Comparison of ENCODE assay signal across 17 cellular contexts in genomic region chr18:32259553-32259952, GRCh38.
DNase-seq lines count a peak whose midpoint lies in the region; ATAC-seq, FAIRE-seq and TF ChIP-seq lines count a peak whose summit lies in the region.
"Had no signal": no experiment of that assay in that cellular context is flagged by ENCODE, and none has a peak within 500 bp of the region (broad histone marks: within the 10 kb centered on the region; RNA-seq: fewer than 3 reads in every experiment).

No MANE protein-coding gene starts in this region.

- peak; percentile 90 for ATAC-seq in left colon
- ATAC-seq in activated naive CD8-positive, alpha-beta T cell treated with anti-CD3 and anti-CD28 coated beads, Interleukin-2, amount 50 U/mL, for 24 hours, result no peak
- no peak for ATAC-seq in activated T-cell treated with anti-CD3 and anti-CD28 coated beads, Interleukin-2, amount 50 U/mL, for 4 hours
- ATAC-seq: A549, HepG2 had no signal

- no peak for TF ChIP-seq CTCF in HEK293 (tag by site-specific recombination; IDR thresholded peaks at IDR 0.05)

- H3K27me3 Mint-ChIP-seq in activated naive CD8-positive, alpha-beta T cell treated with anti-CD3 and anti-CD28 coated beads, Interleukin-2, amount 50 U/mL, for 24 hours, result peaks cover 23% of the 10 kb centered on the region
- peaks cover 15% of the 10 kb centered on the region for H3K27me3 Mint-ChIP-seq in activated T-cell treated with anti-CD3 and anti-CD28 coated beads, Interleukin-2, amount 50 U/mL, for 4 hours (ENCODE audit: low read depth)

- no peak overlapping the region for H3K27ac Mint-ChIP-seq in activated naive CD8-positive, alpha-beta T cell treated with anti-CD3 and anti-CD28 coated beads, Interleukin-2, amount 50 U/mL, for 24 hours
- H3K27ac Mint-ChIP-seq: CD4-positive, CD25-positive, alpha-beta regulatory T cell; HFFc6 had no signal

- POLR2A ChIA-PET in HEK293 (lab: Yijun Ruan, JAX), result no interaction called here

- H3K36me3 ChIP-seq in HEK293 (ENCODE audit: control insufficient read depth in 2 of 2, insufficient read depth in 1 of 2, low read length in 2 of 2), result no peaks in the 10 kb centered on the region
- H3K36me3 ChIP-seq in small intestine (ENCODE audit: control insufficient read depth in 2 of 2, insufficient read depth in 2 of 2, low read length in 2 of 2), result no peaks in the 10 kb centered on the region
- H3K36me3 ChIP-seq: BLaER1 treated with 17β-estradiol and CSF1 and Interleukin-3, amounts not matched to agents 10 nM and 100 nM; HAP-1 had no signal

- H3K4me3 ChIP-seq in HEK293 (ENCODE audit: low read depth, low read length), result no peak overlapping the region
- no peak overlapping the region for H3K4me3 ChIP-seq in small intestine (ENCODE audit: low read depth in 1 of 2, low read length in 2 of 2)
- H3K4me3 ChIP-seq: A549; BLaER1 treated with 17β-estradiol and CSF1 and Interleukin-3, amounts not matched to agents 10 nM and 100 nM; HAP-1 had no signal

- FAIRE-seq in small intestine (lab: Jason Lieb, UNC), result no peak
- FAIRE-seq: A549, H1, HepG2, HTR-8/SVneo had no signal

- H3K9me3 Mint-ChIP-seq in activated naive CD8-positive, alpha-beta T cell treated with anti-CD3 and anti-CD28 coated beads, Interleukin-2, amount 50 U/mL, for 24 hours, result no peaks in the 10 kb centered on the region
- no peaks in the 10 kb centered on the region for H3K9me3 Mint-ChIP-seq in activated T-cell treated with anti-CD3 and anti-CD28 coated beads, Interleukin-2, amount 50 U/mL, for 4 hours

- H3K27ac ChIP-seq in HEK293 (ENCODE audit: extremely low read depth, low read depth, low read length) (no peak overlapping the region), small intestine (ENCODE audit: low read depth in 1 of 2, low read length in 1 of 2) (no peak overlapping the region)
- H3K27ac ChIP-seq: A549 had no signal

- no peaks in the 10 kb centered on the region for H3K36me3 Mint-ChIP-seq in activated naive CD8-positive, alpha-beta T cell treated with anti-CD3 and anti-CD28 coated beads, Interleukin-2, amount 50 U/mL, for 24 hours (ENCODE audit: low read depth)
- no peaks in the 10 kb centered on the region for H3K36me3 Mint-ChIP-seq in activated T-cell treated with anti-CD3 and anti-CD28 coated beads, Interleukin-2, amount 50 U/mL, for 4 hours (ENCODE audit: insufficient read depth)
- H3K36me3 Mint-ChIP-seq: CD4-positive, CD25-positive, alpha-beta regulatory T cell had no signal

- no peaks in the 10 kb centered on the region for H3K4me1 Mint-ChIP-seq in activated naive CD8-positive, alpha-beta T cell treated with anti-CD3 and anti-CD28 coated beads, Interleukin-2, amount 50 U/mL, for 24 hours
- no peaks in the 10 kb centered on the region for H3K4me1 Mint-ChIP-seq in activated T-cell treated with anti-CD3 and anti-CD28 coated beads, Interleukin-2, amount 50 U/mL, for 4 hours (ENCODE audit: low read depth)
- H3K4me1 Mint-ChIP-seq: CD4-positive, CD25-positive, alpha-beta regulatory T cell had no signal

- WGBS in small intestine, 3 donors, result 66 to 81% (median 67%) methylated on average over 6 of the region's 6 CpGs

- DNase-seq in NCI-H69 (lab: John Stamatoyannopoulos, UW) (peak; percentile 28), left colon (peak; percentile 72 to 80), small intestine (peak; percentile 67)
- DNase-seq in activated naive CD8-positive, alpha-beta T cell treated with anti-CD3 and anti-CD28 coated beads, Interleukin-2, amount 50 U/mL, for 24 hours, result no peak
- no peak for DNase-seq in activated T-cell treated with anti-CD3 and anti-CD28 coated beads, Interleukin-2, amount 50 U/mL, for 4 hours
- no peak for DNase-seq in activated naive CD4-positive, alpha-beta T cell treated with Interleukin-2 at 50 U/mL for 16 hours
- DNase-seq: CD4-positive, CD25-positive, alpha-beta regulatory T cell; DMS53; GF-D8; HFFc6 had no signal

- H3K4me3 Mint-ChIP-seq in activated naive CD8-positive, alpha-beta T cell treated with anti-CD3 and anti-CD28 coated beads, Interleukin-2, amount 50 U/mL, for 24 hours, result no peak overlapping the region
- no peak overlapping the region for H3K4me3 Mint-ChIP-seq in activated T-cell treated with anti-CD3 and anti-CD28 coated beads, Interleukin-2, amount 50 U/mL, for 4 hours
- H3K4me3 Mint-ChIP-seq: CD4-positive, CD25-positive, alpha-beta regulatory T cell; HFFc6 had no signal

- no peaks in the 10 kb centered on the region for H3K9me3 ChIP-seq in HEK293 (ENCODE audit: control insufficient read depth, insufficient read depth, low read depth, low read length)
- H3K9me3 ChIP-seq in small intestine (ENCODE audit: control insufficient read depth, low read depth), result no peaks in the 10 kb centered on the region
- H3K9me3 ChIP-seq: A549; BLaER1 treated with 17β-estradiol and CSF1 and Interleukin-3, amounts not matched to agents 10 nM and 100 nM; HAP-1 had no signal

- intact Hi-C loops in left colon (cut with DNase I, micrococcal nuclease), result no loop called here

- H3K27me3 ChIP-seq in small intestine (ENCODE audit: control insufficient read depth in 2 of 2, insufficient read depth in 2 of 2, low read length in 2 of 2), result no peaks in the 10 kb centered on the region
- H3K27me3 ChIP-seq: BLaER1 treated with 17β-estradiol and CSF1 and Interleukin-3, amounts not matched to agents 10 nM and 100 nM had no signal

- H3K4me1 ChIP-seq in HEK293 (ENCODE audit: control insufficient read depth, insufficient read depth, low read length) (no peaks in the 10 kb centered on the region), small intestine (ENCODE audit: control insufficient read depth in 2 of 2, insufficient read depth in 1 of 2, low read depth in 1 of 2, low read length in 1 of 2) (peaks cover 5 to 8% of the 10 kb centered on the region in 2 donors)
- H3K4me1 ChIP-seq: A549, HAP-1 had no signal

- CTCF ChIA-PET in HEK293 (lab: Yijun Ruan, JAX), result interaction anchor here (0.7 to 0.8 kb wide), 2 partner anchors 30 to 164 kb away, joined by 3 to 4 read pairs; no protein-coding TSS in a partner anchor

TF ChIP-seq in HEK293, 187 proteins besides CTCF, POLR2A, EP300 and RAD21:
- no peak for TF ChIP-seq ZBTB11 (tag by site-specific recombination; conservative IDR thresholded peaks at IDR 0.05; ENCODE audit: low read depth)
- no peak for TF ChIP-seq HIC1 (tag by site-specific recombination; IDR thresholded peaks at IDR 0.05)
- TF ChIP-seq KLF1 (tag by site-specific recombination; IDR thresholded peaks at IDR 0.05), result peak; percentile 81

Comparison
In these comparisons a context has a peak if more than half of its experiments do, and no peak if none do; other contexts are left out.
1. DNase-seq: peak in NCI-H69 (single experiment), left colon (2 of 2) and small intestine (single experiment); none in activated naive CD8-positive, alpha-beta T cell treated with anti-CD3 and anti-CD28 coated beads, Interleukin-2, amount 50 U/mL, for 24 hours (single experiment), activated T-cell treated with anti-CD3 and anti-CD28 coated beads, Interleukin-2, amount 50 U/mL, for 4 hours (single experiment) and activated naive CD4-positive, alpha-beta T cell treated with Interleukin-2 at 50 U/mL for 16 hours (single experiment).